In genomic region chr1:100147875-100148274, GRCh38 we compare ENCODE assay signal across 22 cellular contexts. TPM values are rescaled to one million over a fixed set of nuclear protein-coding genes. Genes with fewer than 3 reads are reported as not detected.
DNase-seq lines count a peak whose midpoint lies in the region; ATAC-seq and TF ChIP-seq lines count a peak whose summit lies in the region.
"Had no signal": no experiment of that assay in that cellular context is flagged by ENCODE, and none has a peak within 500 bp of the region (broad histone marks: within the 10 kb centered on the region; RNA-seq: fewer than 3 reads in every experiment).

No MANE protein-coding gene starts in this region.

- no peaks in the 10 kb centered on the region for H3K9me2 ChIP-seq in OCI-LY7 (ENCODE audit: insufficient read depth, low read length)

- no peak overlapping the region for H3K4me2 ChIP-seq in OCI-LY7 (ENCODE audit: low read length)
- H3K4me2 ChIP-seq: A549; BLaER1 treated with 17β-estradiol and CSF1 and Interleukin-3, amounts not matched to agents 10 nM and 100 nM had no signal

- POLR2A ChIA-PET in OCI-LY7 (lab: Charles Lee): no interaction called here

- no peaks in the 10 kb centered on the region for H3K9me3 ChIP-seq in OCI-LY7 (ENCODE audit: low read length)
- H3K9me3 ChIP-seq: A549; BLaER1 treated with 17β-estradiol and CSF1 and Interleukin-3, amounts not matched to agents 10 nM and 100 nM; Peyer's patch had no signal

- no peak for ATAC-seq in HG03457 (IDR thresholded peaks at IDR 0.05; ENCODE audit: unreplicated experiment)
- ATAC-seq in natural killer cell: no peak
- ATAC-seq: A549, HepG2, Right ventricle myocardium inferior had no signal

- H3K4me3 Mint-ChIP-seq in glutamatergic neuron (ENCODE audit: unreplicated experiment): no peak overlapping the region
- H3K4me3 Mint-ChIP-seq in neural crest cell: no peak overlapping the region
- H3K4me3 Mint-ChIP-seq in natural killer cell: no peak overlapping the region

- intact Hi-C loops in OCI-LY7 (cut with micrococcal nuclease; ENCODE audit: unreplicated experiment) (no loop called here), natural killer cell (cut with micrococcal nuclease) (no loop called here)

- no peak for DNase-seq in OCI-LY7 (ENCODE audit: low spot score)
- no peak for DNase-seq in glutamatergic neuron
- DNase-seq in neural crest cell (ENCODE audit: low read depth, low spot score): no peak
- DNase-seq in natural killer cell: no peak
- no peak for DNase-seq in CD1c-positive myeloid dendritic cell (ENCODE audit: extremely low spot score)
- DNase-seq in NCI-H2081 treated with DMSO at 0.1 percent for 48 hours (lab: John Stamatoyannopoulos, UW): no peak
- DNase-seq: DMS 273 treated with DMSO at 0.1 percent for 48 hours; Karpas-422; NCI-H1105; NCI-H1694; NCI-H2107; NCI-H345; NCI-H526; NK-92 treated with Interleukin-12 subunit alpha and Interleukin-12 subunit beta, amount 100 ng/mL, for 24 hours; Peyer's patch had no signal

- H3K27ac ChIP-seq in OCI-LY7 (ENCODE audit: low read depth, low read length, poor library complexity, severe bottlenecking): no peak overlapping the region
- H3K27ac ChIP-seq: A549; BLaER1 treated with 17β-estradiol and CSF1 and Interleukin-3, amounts not matched to agents 10 nM and 100 nM; Peyer's patch; SK-N-MC had no signal

- H3K4me3 ChIP-seq in OCI-LY7 (ENCODE audit: low read depth, low read length, poor library complexity, severe bottlenecking): no peak overlapping the region
- H3K4me3 ChIP-seq: A549; BLaER1 treated with 17β-estradiol and CSF1 and Interleukin-3, amounts not matched to agents 10 nM and 100 nM; Peyer's patch; SK-N-MC had no signal

- no peak overlapping the region for H2AFZ ChIP-seq in OCI-LY7 (ENCODE audit: low read length)

- H3K4me1 Mint-ChIP-seq in glutamatergic neuron (ENCODE audit: low read depth, unreplicated experiment) (no peaks in the 10 kb centered on the region), neural crest cell (no peaks in the 10 kb centered on the region), natural killer cell (peaks cover 0 to 8% of the 10 kb centered on the region in 2 donors)

- no peaks in the 10 kb centered on the region for H4K20me1 ChIP-seq in OCI-LY7 (ENCODE audit: insufficient read depth, low read length)
- H4K20me1 ChIP-seq: BLaER1 treated with 17β-estradiol and CSF1 and Interleukin-3, amounts not matched to agents 10 nM and 100 nM had no signal

- BruUV-seq in OCI-LY7 (replicated peaks; lab: Mats Ljungman, UMichigan): TSS peak; percentile 24

- H3K36me3 ChIP-seq in OCI-LY7 (ENCODE audit: insufficient read depth, low read length): peaks cover 73% of the 10 kb centered on the region

- H3K27ac Mint-ChIP-seq in glutamatergic neuron (ENCODE audit: unreplicated experiment) (no peak overlapping the region), neural crest cell (ENCODE audit: unreplicated experiment) (no peak overlapping the region), natural killer cell (no peak overlapping the region)

- H3K36me3 Mint-ChIP-seq in glutamatergic neuron (ENCODE audit: unreplicated experiment) (no peaks in the 10 kb centered on the region), neural crest cell (ENCODE audit: low read depth) (peaks cover 18% of the 10 kb centered on the region), natural killer cell (peaks cover 20% of the 10 kb centered on the region)

- H3K9me3 Mint-ChIP-seq in glutamatergic neuron (ENCODE audit: unreplicated experiment) (no peaks in the 10 kb centered on the region), neural crest cell (no peaks in the 10 kb centered on the region), natural killer cell (no peaks in the 10 kb centered on the region)

- no peaks in the 10 kb centered on the region for H3K27me3 Mint-ChIP-seq in glutamatergic neuron (ENCODE audit: unreplicated experiment)
- H3K27me3 Mint-ChIP-seq in neural crest cell (ENCODE audit: low read depth): no peaks in the 10 kb centered on the region
- no peaks in the 10 kb centered on the region for H3K27me3 Mint-ChIP-seq in natural killer cell (ENCODE audit: low read depth in 2 of 2)

- CTCF ChIA-PET in OCI-LY7 (lab: Charles Lee; ENCODE audit: unreplicated experiment): no interaction called here

- H3K4me1 ChIP-seq in OCI-LY7 (ENCODE audit: insufficient read depth, low read length, poor library complexity, severe bottlenecking): peaks cover 11% of the 10 kb centered on the region
- H3K4me1 ChIP-seq: A549, Peyer's patch had no signal

- H3K79me2 ChIP-seq in OCI-LY7 (ENCODE audit: insufficient read depth, low read depth, low read length): no peaks in the 10 kb centered on the region

- TF ChIP-seq CTCF in GM12874 (IDR thresholded peaks at IDR 0.05; ENCODE audit: insufficient read depth, low read depth, low read length): peak; percentile 10; the same call in 1 of the 2 replicates
- no peak; the same call in 1 of the 2 replicates for TF ChIP-seq CTCF in OCI-LY7 (conservative IDR thresholded peaks at IDR 0.05; ENCODE audit: low read length)
- peak; percentile 11 for TF ChIP-seq CTCF in glutamatergic neuron (IDR thresholded peaks at IDR 0.05; ENCODE audit: partially characterized antibody, unreplicated experiment)
- peak; percentile 20 for TF ChIP-seq CTCF in neural crest cell (conservative IDR thresholded peaks at IDR 0.05)
- TF ChIP-seq CTCF in natural killer cell (IDR thresholded peaks at IDR 0.05): no peak

RNA-seq across cellular contexts. Expression of gene TRMT13, which starts 14.9 kb away (rescaled TPM):
- total RNA-seq in OCI-LY7 (2014; rRNA removed; shearing (Covaris generic)): 14.5 and 24.2 TPM in 2 replicates
- total RNA-seq in OCI-LY7 (2022): 28.7 TPM in 2 replicates
- total RNA-seq in glutamatergic neuron (ENCODE audit: unreplicated experiment): 11.4 TPM
- 14.6 and 17.8 TPM in 2 replicates for total RNA-seq in neural crest cell
- 10 to 100 TPM; 12.7 to 22.3 (median 13.4) TPM for total RNA-seq in natural killer cell

RNA-seq across cellular contexts. Expression of gene SASS6, which starts 15.1 kb away (rescaled TPM):
- 12.1 and 12.6 TPM in 2 replicates for total RNA-seq in OCI-LY7 (2014; rRNA removed; shearing (Covaris generic))
- total RNA-seq in OCI-LY7 (2022) (18.7 and 21.2 TPM in 2 replicates), glutamatergic neuron (ENCODE audit: unreplicated experiment) (4.0 TPM), neural crest cell (14.9 and 15.2 TPM in 2 replicates), natural killer cell (1 to 10 TPM; 5.3 to 6.2 (median 5.6) TPM)

RNA-seq across cellular contexts. Expression of gene LRRC39, which starts 30.2 kb away (rescaled TPM):
- total RNA-seq in OCI-LY7 (2014; rRNA removed; shearing (Covaris generic)): 0.51 and 1.5 TPM in 2 replicates
- 0.96 and 1.8 TPM in 2 replicates for total RNA-seq in OCI-LY7 (2022)
- 2.1 TPM for total RNA-seq in glutamatergic neuron (ENCODE audit: unreplicated experiment)
- total RNA-seq in neural crest cell: 1.3 and 1.4 TPM in 2 replicates
- 1 to 10 TPM; 1.7 to 3.2 (median 3.1) TPM for total RNA-seq in natural killer cell

Comparison
In these comparisons a context has a peak if more than half of its experiments do, and no peak if none do; other contexts are left out.
1. CTCF ChIP-seq: peak in GM12874 (single experiment), glutamatergic neuron (single experiment) and neural crest cell (single experiment); none in OCI-LY7 (single experiment) and natural killer cell (single experiment).